Comparison of ENCODE assay signal across 9 cellular contexts in genomic region chr6:30465582-30466306, GRCh38. TPM values are rescaled to one million over a fixed set of nuclear protein-coding genes. Genes with fewer than 3 reads are reported as not detected.
DNase-seq lines count a peak whose midpoint lies in the region; FAIRE-seq and TF ChIP-seq lines count a peak whose summit lies in the region.
"Had no signal": no experiment of that assay in that cellular context is flagged by ENCODE, and none has a peak within 500 bp of the region (broad histone marks: within the 10 kb centered on the region; RNA-seq: fewer than 3 reads in every experiment).

No MANE protein-coding gene starts in this region.

- H3K36me3 ChIP-seq in bronchial epithelial cell (ENCODE audit: control insufficient read depth, insufficient read depth, low read length) = no peaks in the 10 kb centered on the region
- no peaks in the 10 kb centered on the region for H3K36me3 ChIP-seq in mesenchymal stem cell (ENCODE audit: control insufficient read depth in 1 of 2, insufficient read depth in 2 of 2, low read depth in 1 of 2, low read length in 2 of 2)
- H3K36me3 ChIP-seq in tibial artery = no peaks in the 10 kb centered on the region
- H3K36me3 ChIP-seq: HAP-1 had no signal

- FAIRE-seq in bronchial epithelial cell (lab: Jason Lieb, UNC) = peak; percentile 58

- no peak overlapping the region for H3K14ac ChIP-seq in mesenchymal stem cell (ENCODE audit: low read length in 2 of 2)

- no peak overlapping the region for H3K23ac ChIP-seq in mesenchymal stem cell (ENCODE audit: low read length in 2 of 2)

- no peak overlapping the region for H4K8ac ChIP-seq in mesenchymal stem cell (ENCODE audit: low read length)

- H2BK15ac ChIP-seq in mesenchymal stem cell (ENCODE audit: low read depth, poor library complexity, severe bottlenecking) = no peak overlapping the region

- H4K91ac ChIP-seq in mesenchymal stem cell (ENCODE audit: low read length) = no peak overlapping the region

- WGBS in mesenchymal stem cell = 32% methylated on average over 12 of the region's 13 CpGs

- intact Hi-C loops in tibial artery (cut with DNase I; ENCODE audit: low total_unique reads) = no loop called here

- peak overlapping the region; percentile 36 for H3K4me3 ChIP-seq in bronchial epithelial cell (ENCODE audit: low read depth, low read length)
- H3K4me3 ChIP-seq in mesenchymal stem cell (ENCODE audit: insufficient read depth in 1 of 2, low read depth in 1 of 2, low read length in 2 of 2) = peak overlapping the region in 1 of 2 experiments; percentile 77
- H3K4me3 ChIP-seq in tibial artery = peak overlapping the region; percentile 45 to 55

- H3K4me2 ChIP-seq in mesenchymal stem cell (ENCODE audit: low read length, poor library complexity, severe bottlenecking) = peak overlapping the region; percentile 55

- H3K27me3 ChIP-seq in bronchial epithelial cell (ENCODE audit: control insufficient read depth, insufficient read depth, low read length) (peaks cover 64% of the 10 kb centered on the region), mesenchymal stem cell (ENCODE audit: control insufficient read depth in 1 of 2, insufficient read depth in 1 of 2, low read length in 2 of 2) (peaks cover 83 to 96% of the 10 kb centered on the region in 2 experiments), tibial artery (peaks cover 14 to 92% of the 10 kb centered on the region in 2 donors)

- peaks cover 92% of the 10 kb centered on the region for H3K27me3 Mint-ChIP-seq in activated T-cell treated with anti-CD3 and anti-CD28 coated beads, Interleukin-2, amount 50 U/mL, for 24 hours

- peaks cover under 1% of the 10 kb centered on the region for H3K9me3 Mint-ChIP-seq in activated T-cell treated with anti-CD3 and anti-CD28 coated beads, Interleukin-2, amount 50 U/mL, for 24 hours

- H3K9ac ChIP-seq in mesenchymal stem cell (ENCODE audit: low read length) = no peak overlapping the region

- H3K4ac ChIP-seq in mesenchymal stem cell (ENCODE audit: low read depth in 1 of 2, low read length in 2 of 2) = no peak overlapping the region

- H3K4me3 Mint-ChIP-seq in activated T-cell treated with anti-CD3 and anti-CD28 coated beads, Interleukin-2, amount 50 U/mL, for 24 hours = peak overlapping the region; percentile 80

- no peak overlapping the region for H2BK12ac ChIP-seq in mesenchymal stem cell (ENCODE audit: low read length in 2 of 2)

- H3K4me1 ChIP-seq in mesenchymal stem cell (ENCODE audit: control insufficient read depth, insufficient read depth, low read depth, low read length) (peaks cover 4% of the 10 kb centered on the region), tibial artery (peaks cover 0 to 23% (median 19%) of the 10 kb centered on the region in 4 donors)
- H3K4me1 ChIP-seq: HAP-1 had no signal

- H3K27ac Mint-ChIP-seq in activated T-cell treated with anti-CD3 and anti-CD28 coated beads, Interleukin-2, amount 50 U/mL, for 24 hours = no peak overlapping the region

- H3K9me3 ChIP-seq in mesenchymal stem cell (ENCODE audit: control insufficient read depth, low read length) (peaks cover 6% of the 10 kb centered on the region), tibial artery (no peaks in the 10 kb centered on the region)

- no peak overlapping the region for H2BK120ac ChIP-seq in mesenchymal stem cell (ENCODE audit: low read depth, low read length)

- TF ChIP-seq CTCF in bronchial epithelial cell (IDR thresholded peaks at IDR 0.05; ENCODE audit: insufficient read depth, low read length, severe bottlenecking) (no peak), tibial artery (IDR thresholded peaks at IDR 0.05) (no peak)

- no peak overlapping the region for H2AK5ac ChIP-seq in mesenchymal stem cell (ENCODE audit: low read length, severe bottlenecking)

- no peak overlapping the region for H3K18ac ChIP-seq in mesenchymal stem cell (ENCODE audit: low read depth in 1 of 2, low read length in 2 of 2)

- H3K27ac ChIP-seq in mesenchymal stem cell (ENCODE audit: low read length, poor library complexity, severe bottlenecking) (no peak overlapping the region), tibial artery (no peak overlapping the region)

- H2AFZ ChIP-seq in mesenchymal stem cell (ENCODE audit: low read depth, low read length) = no peak overlapping the region

- no peaks in the 10 kb centered on the region for H3K79me1 ChIP-seq in mesenchymal stem cell (replicated peaks; ENCODE audit: low read length, poor library complexity, severe bottlenecking)

- DNase-seq in activated T-cell treated with anti-CD3 and anti-CD28 coated beads, Interleukin-2, amount 50 U/mL, for 24 hours = no peak
- no peak for DNase-seq in activated T-cell treated with anti-CD3 and anti-CD28 coated beads, Interleukin-2, amount 50 U/mL, for 1 hour
- no peak for DNase-seq in bronchial epithelial cell (ENCODE audit: low read depth)
- DNase-seq in mesenchymal stem cell = peak; percentile 30
- no peak for DNase-seq in tibial artery
- DNase-seq in activated CD8-positive, alpha-beta memory T cell treated with anti-CD3 and anti-CD28 coated beads for 24 hours = no peak
- no peak for DNase-seq in NCI-H1694 (lab: John Stamatoyannopoulos, UW)
- DNase-seq in SK-N-DZ (ENCODE audit: low spot score) = no peak

- H2BK5ac ChIP-seq in mesenchymal stem cell (ENCODE audit: low read depth, low read length, poor library complexity, severe bottlenecking) = no peak overlapping the region

- H3K4me1 Mint-ChIP-seq in activated T-cell treated with anti-CD3 and anti-CD28 coated beads, Interleukin-2, amount 50 U/mL, for 24 hours (ENCODE audit: low read depth) = peaks cover 34% of the 10 kb centered on the region

- H3K36me3 Mint-ChIP-seq in activated T-cell treated with anti-CD3 and anti-CD28 coated beads, Interleukin-2, amount 50 U/mL, for 24 hours (ENCODE audit: low read depth) = no peaks in the 10 kb centered on the region

RNA-seq across cellular contexts. Expression of gene HLA-E, which starts 23.6 kb away (rescaled TPM):
- total RNA-seq in bronchial epithelial cell = 215 and 232 TPM in 2 replicates
- polyA plus RNA-seq in mesenchymal stem cell (2013, experiment 1 of 2) = 151 TPM
- polyA plus RNA-seq in mesenchymal stem cell (2013, experiment 2 of 2) = 150 TPM
- 1.7 and 2.3 TPM in 2 replicates for polyA plus RNA-seq in SK-N-DZ (2014; cell fraction: cytosol; rRNA removed)
- polyA plus RNA-seq in SK-N-DZ (2014; cell fraction: nucleus; rRNA removed) = 1.1 and 3.2 TPM in 2 replicates
